10 cellular contexts compared by ENCODE assay signal in the genomic region with DNA sequence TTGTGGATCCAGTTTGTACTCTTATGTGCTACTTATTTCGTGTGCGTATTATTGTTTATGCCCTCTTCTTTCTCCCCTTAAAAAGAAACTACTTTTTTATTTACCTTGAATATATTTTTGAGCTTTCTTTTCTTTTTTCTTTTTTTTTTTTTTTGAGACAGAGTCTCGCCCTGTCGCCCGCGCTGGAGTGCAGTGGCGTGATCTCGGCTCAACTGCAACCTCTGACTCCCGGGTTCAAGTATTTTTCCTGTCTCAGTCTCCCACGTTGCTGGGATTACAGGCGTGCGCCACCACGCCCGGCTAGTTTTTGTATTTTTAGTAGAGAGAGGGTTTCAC. TPM values are rescaled to one million over a fixed set of nuclear protein-coding genes. Genes with fewer than 3 reads are reported as not detected.
DNase-seq lines count a peak whose midpoint lies in the region; ATAC-seq and TF ChIP-seq lines count a peak whose summit lies in the region.
"Had no signal": no experiment of that assay in that cellular context is flagged by ENCODE, and none has a peak within 500 bp of the region (broad histone marks: within the 10 kb centered on the region; RNA-seq: fewer than 3 reads in every experiment).

No MANE protein-coding gene starts in this region.

- H3K4me1 Mint-ChIP-seq in progenitor cell of endocrine pancreas (ENCODE audit: low read depth): peaks cover 39% of the 10 kb centered on the region

- H3K9me3 Mint-ChIP-seq in progenitor cell of endocrine pancreas (ENCODE audit: low read depth): no peaks in the 10 kb centered on the region

- H3K36me3 ChIP-seq in DOHH2 (ENCODE audit: control insufficient read depth, low read length) (peaks cover 37% of the 10 kb centered on the region), fibroblast of lung (ENCODE audit: control insufficient read depth, insufficient read depth, low read length) (peaks cover 2% of the 10 kb centered on the region)

- no peaks in the 10 kb centered on the region for H3F3A ChIP-seq in DOHH2 (ENCODE audit: control insufficient read depth, insufficient read depth)

- POLR2A ChIA-PET in RWPE1 (lab: Yijun Ruan, JAX; ENCODE audit: low non-redundant PET): interaction anchor here (0.5 to 0.7 kb wide), 2 partner anchors 12 to 25 kb away, joined by 3 read pairs; no protein-coding TSS in a partner anchor

- ATAC-seq in HG03280 (IDR thresholded peaks at IDR 0.05; ENCODE audit: unreplicated experiment): no peak
- no peak for ATAC-seq in GM18519 (IDR thresholded peaks at IDR 0.05; ENCODE audit: low FRiP score, unreplicated experiment)

- DNase-seq in RWPE1 (ENCODE audit: low spot score) (no peak), fibroblast of lung (ENCODE audit: low read depth in 2 of 2) (no peak), progenitor cell of endocrine pancreas (ENCODE audit: low spot score, unreplicated experiment) (no peak), NCI-H524 (lab: John Stamatoyannopoulos, UW) (no peak), KG1 (lab: John Stamatoyannopoulos, UW) (no peak)
- DNase-seq: NCI-H2081 had no signal

- H3K4me1 ChIP-seq in DOHH2 (ENCODE audit: control insufficient read depth, low read length) (peaks cover 58% of the 10 kb centered on the region), fibroblast of lung (ENCODE audit: control insufficient read depth, extremely low read depth, insufficient read depth, low read length) (peaks cover 3% of the 10 kb centered on the region)

- H4K20me1 ChIP-seq in DOHH2 (ENCODE audit: control insufficient read depth, insufficient read depth, low read depth, low read length) (peaks cover 30% of the 10 kb centered on the region), fibroblast of lung (ENCODE audit: control insufficient read depth, extremely low read depth, insufficient read depth, low read length) (no peaks in the 10 kb centered on the region)

- H3K27ac ChIP-seq in DOHH2 (ENCODE audit: low read depth, low read length) (no peak overlapping the region), RWPE1 (peak overlapping the region; percentile 94; the same call in 1 of the 2 replicates), fibroblast of lung (ENCODE audit: insufficient read depth, low read length) (peak overlapping the region; percentile 12)

- peak overlapping the region; percentile 99 for H3K4me3 Mint-ChIP-seq in progenitor cell of endocrine pancreas (ENCODE audit: low read depth)

- peaks cover 1% of the 10 kb centered on the region for H3K36me3 Mint-ChIP-seq in progenitor cell of endocrine pancreas (ENCODE audit: insufficient read depth)

- H3K4me3 ChIP-seq in DOHH2 (ENCODE audit: low read length) (peak overlapping the region; percentile 88), fibroblast of lung (replicated peaks in 1 of 4; ENCODE audit: control extremely low read depth in 1 of 4, insufficient read depth in 1 of 4, low read depth in 3 of 4, low read length in 4 of 4) (peak overlapping the region; percentile 65 to 90 (median 80))

- peak overlapping the region; percentile 20 for H3K9ac ChIP-seq in fibroblast of lung (ENCODE audit: insufficient read depth, low read length)

- no peak overlapping the region for H2AFZ ChIP-seq in fibroblast of lung (ENCODE audit: low read length)

- H3K27me3 Mint-ChIP-seq in progenitor cell of endocrine pancreas: no peaks in the 10 kb centered on the region

- CTCF ChIA-PET in RWPE1 (lab: Yijun Ruan, JAX): interaction anchor here (0.6 to 0.7 kb wide), 2 partner anchors 57 to 95 kb away, joined by 3 read pairs; no protein-coding TSS in a partner anchor

- no peak for TF ChIP-seq CTCF in DOHH2 (IDR thresholded peaks at IDR 0.05; ENCODE audit: low read depth, low read length, poor library complexity, severe bottlenecking)
- TF ChIP-seq CTCF in RWPE1 (conservative IDR thresholded peaks at IDR 0.05; ENCODE audit: low read depth): no peak
- TF ChIP-seq CTCF in fibroblast of lung (conservative IDR thresholded peaks at IDR 0.05 in 1 of 2, IDR thresholded peaks at IDR 0.05 in 1 of 2; ENCODE audit: low read depth in 1 of 2, low read length in 2 of 2): no peak
- TF ChIP-seq CTCF in progenitor cell of endocrine pancreas (IDR thresholded peaks at IDR 0.05; ENCODE audit: unreplicated experiment): no peak

- H3K9me3 ChIP-seq in DOHH2 (ENCODE audit: control insufficient read depth, insufficient read depth, low read length) (no peaks in the 10 kb centered on the region), fibroblast of lung (ENCODE audit: control insufficient read depth, insufficient read depth, low read depth, low read length) (no peaks in the 10 kb centered on the region)

- H3K27me3 ChIP-seq in DOHH2 (ENCODE audit: control insufficient read depth, low read length): no peaks in the 10 kb centered on the region
- H3K27me3 ChIP-seq in fibroblast of lung (ENCODE audit: control insufficient read depth, insufficient read depth, low read length): no peaks in the 10 kb centered on the region

- peak overlapping the region; percentile 57 for H3K4me2 ChIP-seq in DOHH2 (ENCODE audit: low read length)
- H3K4me2 ChIP-seq in fibroblast of lung (ENCODE audit: extremely low read depth, insufficient read depth, low read length): peak overlapping the region; percentile 93

- H3K27ac Mint-ChIP-seq in progenitor cell of endocrine pancreas: peak overlapping the region; percentile 93

- H3K79me2 ChIP-seq in DOHH2 (ENCODE audit: control insufficient read depth, low read length) (peaks cover 64% of the 10 kb centered on the region), fibroblast of lung (ENCODE audit: control insufficient read depth, insufficient read depth, low read length) (peaks cover 46% of the 10 kb centered on the region)

- H3K9me2 ChIP-seq in DOHH2 (replicated peaks; ENCODE audit: control insufficient read depth, low read length): no peaks in the 10 kb centered on the region

RNA-seq across cellular contexts. Expression of a gene that starts 1.5 kb away (rescaled TPM):
- 17.7 and 22.0 TPM in 2 replicates for total RNA-seq in fibroblast of lung
- 23.3 and 26.9 TPM in 2 replicates for polyA plus RNA-seq in fibroblast of lung
- 17.1 and 19.9 TPM in 2 replicates for polyA plus RNA-seq in fibroblast of lung (2012)
- 11.9 and 25.0 TPM in 2 replicates for polyA minus RNA-seq in fibroblast of lung (ENCODE audit: low replicate concordance)
- 34.6 and 38.0 TPM in 2 replicates for total RNA-seq in progenitor cell of endocrine pancreas

RNA-seq across cellular contexts. Expression of a gene that starts 21.9 kb away (rescaled TPM):
- total RNA-seq in fibroblast of lung (1,607 and 2,136 TPM in 2 replicates), progenitor cell of endocrine pancreas (1,289 and 1,295 TPM in 2 replicates)
- polyA plus RNA-seq in fibroblast of lung: 2,369 and 2,556 TPM in 2 replicates
- polyA plus RNA-seq in fibroblast of lung (2012): 2,050 and 2,120 TPM in 2 replicates
- polyA minus RNA-seq in fibroblast of lung (ENCODE audit: low replicate concordance): 2,125 and 2,781 TPM in 2 replicates

RNA-seq across cellular contexts. Expression of a gene that starts 55.1 kb away (rescaled TPM):
- total RNA-seq in fibroblast of lung (not detected in 2 replicates), progenitor cell of endocrine pancreas (not detected in 2 replicates)
- not detected in 2 replicates for polyA plus RNA-seq in fibroblast of lung
- not detected in 2 replicates for polyA plus RNA-seq in fibroblast of lung (2012)
- polyA minus RNA-seq in fibroblast of lung (ENCODE audit: low replicate concordance): not detected in 2 replicates
- total RNA-seq: dermis microvascular lymphatic vessel endothelial cell had no signal
